In the genomic region with DNA sequence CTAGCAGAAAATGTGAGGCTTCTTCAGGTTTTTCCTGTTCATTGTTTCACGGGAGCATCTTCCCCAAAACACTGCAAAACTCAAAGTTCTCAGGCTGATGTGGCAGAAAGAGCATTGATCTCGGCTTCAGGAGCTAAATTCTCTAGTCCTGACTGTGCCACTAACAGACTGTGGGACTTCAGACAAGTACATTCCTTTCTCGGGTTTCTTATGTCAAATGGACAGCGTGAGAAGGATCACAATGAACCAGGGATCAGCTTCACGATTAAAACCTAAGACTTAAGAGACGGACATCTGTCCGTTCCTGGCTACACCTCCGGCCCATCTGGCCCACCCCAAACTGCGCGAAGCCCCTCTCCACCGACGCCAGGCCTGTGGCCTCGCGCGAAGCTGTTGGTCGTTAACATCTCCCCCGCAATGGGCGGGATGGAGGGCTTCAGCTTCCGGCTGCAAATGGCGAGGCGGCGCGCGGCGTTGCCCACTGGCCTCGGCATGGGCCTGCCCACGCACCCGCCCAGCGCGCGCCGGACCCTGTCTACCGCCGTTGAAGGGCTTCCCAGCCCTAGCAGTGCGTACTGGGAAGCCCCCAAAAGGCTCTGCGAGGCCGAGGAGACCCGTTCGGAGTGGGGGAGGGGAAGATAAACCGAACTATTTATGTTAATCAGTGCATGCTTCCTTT, we compare ENCODE assay signal across 8 cellular contexts. TPM values are rescaled to one million over a fixed set of nuclear protein-coding genes. Genes with fewer than 3 reads are reported as not detected.
A peak's percentile ranks its signal among the peaks of the same experiment; 100 is the strongest.
DNase-seq lines count a peak whose midpoint lies in the region; ATAC-seq and TF ChIP-seq lines count a peak whose summit lies in the region.

No MANE protein-coding gene starts in this region.

- no peak for TF ChIP-seq CTCF in testis (IDR thresholded peaks at IDR 0.05)

- H3K27ac ChIP-seq in mesodermal cell (ENCODE audit: low read depth, low read length, severe bottlenecking) (peak overlapping the region; percentile 100), testis (peak overlapping the region; percentile 98 to 99)

- H3K36me3 ChIP-seq in mesodermal cell (ENCODE audit: control insufficient read depth, insufficient read depth, low read length): peaks cover 5% of the 10 kb centered on the region
- H3K36me3 ChIP-seq in testis (ENCODE audit: low read depth, missing control alignments): no peaks in the 10 kb centered on the region

- H3K9me3 ChIP-seq in mesodermal cell (ENCODE audit: control insufficient read depth, low read length) (no peaks in the 10 kb centered on the region), testis (no peaks in the 10 kb centered on the region)

- TF ChIP-seq POLR2A in testis (IDR thresholded peaks at IDR 0.05) (no peak), erythroblast (IDR thresholded peaks at IDR 0.05; ENCODE audit: low read length) (no peak)

- intact Hi-C loops in testis (cut with DNase I; ENCODE audit: low total_unique reads): no loop called here

- H3K4me1 Mint-ChIP-seq in activated T-cell treated with anti-CD3 and anti-CD28 coated beads, Interleukin-2, amount 50 U/mL, for 24 hours (ENCODE audit: low read depth): peaks cover 42% of the 10 kb centered on the region

- H3K4me1 ChIP-seq in mesodermal cell (ENCODE audit: control insufficient read depth, insufficient read depth, low read length, poor library complexity, severe bottlenecking): no peaks in the 10 kb centered on the region
- H3K4me1 ChIP-seq in testis: peaks cover 14% of the 10 kb centered on the region

- peak overlapping the region; percentile 99 for H3K27ac Mint-ChIP-seq in activated T-cell treated with anti-CD3 and anti-CD28 coated beads, Interleukin-2, amount 50 U/mL, for 24 hours

- peak; percentile 88 for DNase-seq in activated T-cell treated with anti-CD3 and anti-CD28 coated beads, Interleukin-2, amount 50 U/mL, for 24 hours
- DNase-seq in activated T-cell treated with anti-CD3 and anti-CD28 coated beads for 4 hours: no peak
- peak; percentile 81 for DNase-seq in OCI-M2 (lab: John Stamatoyannopoulos, UW; ENCODE audit: unreplicated experiment)
- DNase-seq in cortex of kidney (lab: John Stamatoyannopoulos, UW): peak; percentile 20
- no peak for DNase-seq in testis
- DNase-seq in erythroblast (lab: John Stamatoyannopoulos, UW): no peak

- no peaks in the 10 kb centered on the region for H3K9me3 Mint-ChIP-seq in activated T-cell treated with anti-CD3 and anti-CD28 coated beads, Interleukin-2, amount 50 U/mL, for 24 hours

- 11 to 12% methylated on average over 34 to 38 of the region's 40 CpGs for WGBS in mesodermal cell (ENCODE audit: insufficient coverage in 2 of 2), 2 experiments
- WGBS in testis, 2 donors: 3% methylated on average over 32 to 40 of the region's 40 CpGs

- peak; percentile 40 for ATAC-seq in HG02840 (IDR thresholded peaks at IDR 0.05; ENCODE audit: low FRiP score, unreplicated experiment)

- H3K36me3 Mint-ChIP-seq in activated T-cell treated with anti-CD3 and anti-CD28 coated beads, Interleukin-2, amount 50 U/mL, for 24 hours (ENCODE audit: low read depth): peaks cover 45% of the 10 kb centered on the region

- peak overlapping the region; percentile 98 for H3K4me3 Mint-ChIP-seq in activated T-cell treated with anti-CD3 and anti-CD28 coated beads, Interleukin-2, amount 50 U/mL, for 24 hours

- no peaks in the 10 kb centered on the region for H3K27me3 Mint-ChIP-seq in activated T-cell treated with anti-CD3 and anti-CD28 coated beads, Interleukin-2, amount 50 U/mL, for 24 hours

- peak overlapping the region; percentile 89 for H3K4me3 ChIP-seq in mesodermal cell (ENCODE audit: extremely low read depth, insufficient read depth, low read length, poor library complexity, severe bottlenecking)
- peak overlapping the region; percentile 76 to 83 for H3K4me3 ChIP-seq in testis

- no peaks in the 10 kb centered on the region for H3K27me3 ChIP-seq in testis

RNA-seq across cellular contexts. Expression of a gene that starts 0.5 kb away (rescaled TPM):
- 50.0 TPM for polyA plus RNA-seq in mesodermal cell (2013, experiment 1 of 2)
- 56.9 TPM for polyA plus RNA-seq in mesodermal cell (2013, experiment 2 of 2)
- 10 to 100 TPM; 45.3 to 51.1 TPM for total RNA-seq in testis
- polyA plus RNA-seq in testis (ENCODE audit: insufficient read depth, low read depth, low replicate concordance): 43.5 TPM

RNA-seq across cellular contexts. Expression of a gene that starts 55.4 kb away (rescaled TPM):
- polyA plus RNA-seq in mesodermal cell (2013, experiment 1 of 2): 58.8 TPM
- polyA plus RNA-seq in mesodermal cell (2013, experiment 2 of 2): 64.4 TPM
- total RNA-seq in testis: 10 to 100 TPM; 47.9 to 51.3 TPM
- polyA plus RNA-seq in testis (ENCODE audit: insufficient read depth, low read depth, low replicate concordance): 38.3 TPM

Comparison
In these comparisons a context has a peak if more than half of its experiments do, and no peak if none do; other contexts are left out.
1. DNase-seq: peak in activated T-cell treated with anti-CD3 and anti-CD28 coated beads, Interleukin-2, amount 50 U/mL, for 24 hours (single experiment), OCI-M2 (single experiment) and cortex of kidney (single experiment); none in activated T-cell treated with anti-CD3 and anti-CD28 coated beads for 4 hours (single experiment), testis (single experiment) and erythroblast (0 of 2).